In genomic region chr14:89773644-89774316, GRCh38 we compare ENCODE assay signal across 8 cellular contexts.
A peak's percentile ranks its signal among the peaks of the same experiment; 100 is the strongest.
DNase-seq lines count a peak whose midpoint lies in the region; ATAC-seq and FAIRE-seq lines count a peak whose summit lies in the region.

No MANE protein-coding gene starts in this region.

- DNase-seq in ELF-1 (ENCODE audit: low read depth, low spot score) (peak; percentile 80), T-helper 17 cell (peak in 1 of 3 donors; percentile 12), astrocyte of the hippocampus (ENCODE audit: low read depth, low spot score) (peak; percentile 77), urothelium cell line (ENCODE audit: low spot score) (peak; percentile 76), G401 (ENCODE audit: low spot score) (no peak)
- DNase-seq in naive thymus-derived CD8-positive, alpha-beta T cell = peak; percentile 25 to 76 (median 66)

- no peaks in the 10 kb centered on the region for H3K27me3 ChIP-seq in HUES6 (ENCODE audit: control insufficient read depth, insufficient read depth, low read length)

- H3K36me3 Mint-ChIP-seq in T-helper 17 cell (ENCODE audit: low read depth) = no peaks in the 10 kb centered on the region
- H3K36me3 Mint-ChIP-seq in naive thymus-derived CD8-positive, alpha-beta T cell = no peaks in the 10 kb centered on the region

- peak overlapping the region; percentile 22; the same call in 1 of the 2 replicates for H3K4me3 ChIP-seq in HUES6 (ENCODE audit: low read depth, low read length)

- no peaks in the 10 kb centered on the region for H3K9me3 Mint-ChIP-seq in naive thymus-derived CD8-positive, alpha-beta T cell

- no peak overlapping the region for H3K27ac ChIP-seq in HUES6 (ENCODE audit: low read depth, low read length)

- no peak for FAIRE-seq in urothelium cell line (lab: Jason Lieb, UNC)

- POLR2A ChIA-PET in naive thymus-derived CD8-positive, alpha-beta T cell (lab: Charles Lee) = interaction anchor here (1.2 kb wide), 1 partner anchor 53 kb away, joined by 3 read pairs; no protein-coding TSS in a partner anchor

- peak; percentile 86 for ATAC-seq in GM21526 (IDR thresholded peaks at IDR 0.05; ENCODE audit: low FRiP score, unreplicated experiment)
- peak; percentile 86 for ATAC-seq in T-helper 17 cell
- peak; percentile 85 to 93 for ATAC-seq in naive thymus-derived CD8-positive, alpha-beta T cell

- H3K4me3 Mint-ChIP-seq in T-helper 17 cell = peak overlapping the region; percentile 73
- peak overlapping the region; percentile 50 to 86 (median 76) for H3K4me3 Mint-ChIP-seq in naive thymus-derived CD8-positive, alpha-beta T cell

- H3K36me3 ChIP-seq in HUES6 (ENCODE audit: control insufficient read depth, insufficient read depth, low read length) = no peaks in the 10 kb centered on the region

- H3K4me1 Mint-ChIP-seq in T-helper 17 cell = peaks cover 7% of the 10 kb centered on the region
- peaks cover 14 to 30% (median 21%) of the 10 kb centered on the region in 4 donors for H3K4me1 Mint-ChIP-seq in naive thymus-derived CD8-positive, alpha-beta T cell

- no peaks in the 10 kb centered on the region for H3K9me3 ChIP-seq in HUES6 (ENCODE audit: control insufficient read depth, insufficient read depth, low read depth, low read length)
- H3K9me3 ChIP-seq in T-helper 17 cell (ENCODE audit: control insufficient read depth, low read length, poor library complexity, severe bottlenecking) = no peaks in the 10 kb centered on the region

- peaks cover 27% of the 10 kb centered on the region for H3K4me1 ChIP-seq in HUES6 (ENCODE audit: control insufficient read depth, insufficient read depth, low read length)

- H3K9ac ChIP-seq in HUES6 (ENCODE audit: low read length) = peak overlapping the region; percentile 43

- peaks cover 4% of the 10 kb centered on the region for H3K27me3 Mint-ChIP-seq in T-helper 17 cell
- H3K27me3 Mint-ChIP-seq in naive thymus-derived CD8-positive, alpha-beta T cell = peaks cover 0 to 1% (median 0%) of the 10 kb centered on the region in 5 donors

- in situ Hi-C loops in G401 (cut with HindIII; ENCODE audit: low sequenced_read_pairs) = no loop called here

- H3K27ac Mint-ChIP-seq in T-helper 17 cell = no peak overlapping the region
- peak overlapping the region in 9 of 10 donors; percentile 16 to 96 (median 87) for H3K27ac Mint-ChIP-seq in naive thymus-derived CD8-positive, alpha-beta T cell
